22 cellular contexts compared by ENCODE assay signal in the genomic region with DNA sequence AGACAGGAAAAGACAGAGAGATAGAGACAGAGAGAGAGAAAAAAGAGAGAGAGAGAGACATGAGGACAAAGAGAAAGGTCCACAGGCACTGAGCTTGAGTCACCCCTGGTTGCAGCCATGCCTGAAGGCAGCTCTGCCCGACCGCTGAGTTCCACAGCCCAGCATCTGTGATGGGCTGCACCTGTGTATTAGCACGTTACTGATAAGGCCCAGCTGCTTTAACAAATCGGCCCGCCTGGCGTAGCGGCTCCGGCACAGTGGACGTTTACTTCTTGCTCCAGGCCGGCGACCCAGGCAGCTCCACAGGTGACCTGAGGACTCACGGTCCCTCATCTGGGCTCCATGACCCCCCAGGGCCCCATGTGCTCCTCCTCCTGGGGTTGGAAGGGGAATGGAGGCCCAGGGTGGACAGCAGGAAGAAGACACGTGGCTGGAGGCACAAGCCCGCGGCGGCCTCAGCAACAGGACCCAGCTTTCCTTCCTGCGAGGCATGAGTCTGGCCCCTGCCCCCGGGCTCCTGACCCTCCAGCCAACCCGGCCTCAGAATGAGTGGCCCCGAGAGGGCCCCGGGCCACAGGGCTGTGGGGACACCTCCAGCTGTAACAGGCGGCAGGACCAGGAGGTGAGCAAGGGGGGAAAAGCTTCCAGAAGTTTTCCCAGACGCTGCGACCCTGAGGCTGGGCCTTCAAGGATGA. TPM values are rescaled to one million over a fixed set of nuclear protein-coding genes. Genes with fewer than 3 reads are reported as not detected.
A peak's percentile ranks its signal among the peaks of the same experiment; 100 is the strongest.
DNase-seq lines count a peak whose midpoint lies in the region; ATAC-seq and TF ChIP-seq lines count a peak whose summit lies in the region.
"Had no signal": no experiment of that assay in that cellular context is flagged by ENCODE, and none has a peak within 500 bp of the region (broad histone marks: within the 10 kb centered on the region; RNA-seq: fewer than 3 reads in every experiment).

No MANE protein-coding gene starts in this region.

- intact Hi-C loops in CD4-positive, alpha-beta T cell (cut with DNase I, micrococcal nuclease) = no loop called here
- intact Hi-C loops in esophagus squamous epithelium (cut with DNase I) = no loop called here

- no peaks in the 10 kb centered on the region for H3K9me3 ChIP-seq in CD4-positive, alpha-beta T cell (ENCODE audit: control insufficient read depth, low read length)
- H3K9me3 ChIP-seq in esophagus squamous epithelium = no peaks in the 10 kb centered on the region
- H3K9me3 ChIP-seq: testis had no signal

- no peak overlapping the region for H3K4me3 Mint-ChIP-seq in CD4-positive, alpha-beta T cell
- H3K4me3 Mint-ChIP-seq in IgD-negative memory B cell = peak overlapping the region in 1 of 4 donors; percentile 68
- peak overlapping the region in 1 of 5 experiments; percentile 67 for H3K4me3 Mint-ChIP-seq in brain
- H3K4me3 Mint-ChIP-seq in neural crest cell = peak overlapping the region; percentile 70

- no peak overlapping the region for H3K27ac ChIP-seq in CD4-positive, alpha-beta T cell (ENCODE audit: low read depth, low read length)
- peak overlapping the region in 2 of 4 donors; percentile 17 to 60 for H3K27ac ChIP-seq in esophagus squamous epithelium
- H3K27ac ChIP-seq: epithelial cell of prostate had no signal

- H3K4me1 Mint-ChIP-seq in CD4-positive, alpha-beta T cell (ENCODE audit: low read depth) = peaks cover 28% of the 10 kb centered on the region
- H3K4me1 Mint-ChIP-seq in IgD-negative memory B cell (peaks cover 27 to 31% (median 30%) of the 10 kb centered on the region in 3 donors), brain (peaks cover 14% of the 10 kb centered on the region), neural crest cell (peaks cover 21% of the 10 kb centered on the region)

- H3K27me3 ChIP-seq in CD4-positive, alpha-beta T cell (ENCODE audit: control insufficient read depth, insufficient read depth, low read length) = no peaks in the 10 kb centered on the region
- no peaks in the 10 kb centered on the region for H3K27me3 ChIP-seq in esophagus squamous epithelium
- H3K27me3 ChIP-seq: heart right ventricle, testis had no signal

- H3K27me3 Mint-ChIP-seq in CD4-positive, alpha-beta T cell = peaks cover 5% of the 10 kb centered on the region
- H3K27me3 Mint-ChIP-seq in IgD-negative memory B cell = no peaks in the 10 kb centered on the region
- H3K27me3 Mint-ChIP-seq in brain = no peaks in the 10 kb centered on the region
- no peaks in the 10 kb centered on the region for H3K27me3 Mint-ChIP-seq in neural crest cell (ENCODE audit: low read depth)
- H3K27me3 Mint-ChIP-seq: progenitor cell of endocrine pancreas had no signal

- H3K9me3 Mint-ChIP-seq in CD4-positive, alpha-beta T cell = no peaks in the 10 kb centered on the region
- peaks cover 0 to 3% (median 0%) of the 10 kb centered on the region in 3 donors for H3K9me3 Mint-ChIP-seq in IgD-negative memory B cell
- H3K9me3 Mint-ChIP-seq in brain = peaks cover 3 to 14% (median 5%) of the 10 kb centered on the region in 5 experiments
- H3K9me3 Mint-ChIP-seq in neural crest cell = no peaks in the 10 kb centered on the region

- no peak for ATAC-seq in CD4-positive, alpha-beta T cell (ENCODE audit: poor library complexity)
- ATAC-seq in HG02840 (IDR thresholded peaks at IDR 0.05; ENCODE audit: low FRiP score, unreplicated experiment) = no peak
- ATAC-seq: GM12878, heart right ventricle had no signal

- H3K27ac Mint-ChIP-seq in CD4-positive, alpha-beta T cell = peak overlapping the region; percentile 77
- H3K27ac Mint-ChIP-seq in IgD-negative memory B cell (peak overlapping the region in 2 of 3 donors; percentile 21 to 83), brain (peak overlapping the region in 3 of 5 experiments; percentile 28 to 86 (median 65)), neural crest cell (ENCODE audit: unreplicated experiment) (no peak overlapping the region)
- H3K27ac Mint-ChIP-seq: progenitor cell of endocrine pancreas had no signal

- TF ChIP-seq CTCF in CD4-positive, alpha-beta T cell (IDR thresholded peaks at IDR 0.05) = no peak
- no peak for TF ChIP-seq CTCF in brain (conservative IDR thresholded peaks at IDR 0.05)
- TF ChIP-seq CTCF in neural crest cell (conservative IDR thresholded peaks at IDR 0.05) = no peak
- no peak for TF ChIP-seq CTCF in esophagus squamous epithelium (IDR thresholded peaks at IDR 0.05)

- TF ChIP-seq POLR2A in esophagus squamous epithelium (IDR thresholded peaks at IDR 0.05) = no peak

- H3K36me3 Mint-ChIP-seq in CD4-positive, alpha-beta T cell (ENCODE audit: low read depth) = peaks cover 15% of the 10 kb centered on the region
- H3K36me3 Mint-ChIP-seq in IgD-negative memory B cell (peaks cover 4% of the 10 kb centered on the region), brain (no peaks in the 10 kb centered on the region), neural crest cell (ENCODE audit: low read depth) (peaks cover 6% of the 10 kb centered on the region)

- CTCF ChIA-PET in CD4-positive, alpha-beta T cell (lab: Charles Lee) = no interaction called here

- DNase-seq in CD4-positive, alpha-beta T cell = no peak
- no peak for DNase-seq in neural crest cell (ENCODE audit: low read depth, low spot score)
- no peak for DNase-seq in NCI-H146 treated with DMSO at 0.1 percent for 48 hours (lab: John Stamatoyannopoulos, UW; ENCODE audit: unreplicated experiment)
- DNase-seq in esophagus squamous epithelium (lab: John Stamatoyannopoulos, UW) = no peak
- DNase-seq in GF-D8 (lab: John Stamatoyannopoulos, UW) = no peak
- DNase-seq: activated CD4-positive, alpha-beta T cell treated with anti-CD3 and anti-CD28 coated beads for 48 hours; activated CD8-positive, alpha-beta memory T cell treated with anti-CD3 and anti-CD28 coated beads, Interleukin-2, amount 50 U/mL, for 48 hours; aorta; caudate nucleus; DMS79; heart right ventricle; Karpas-422; MV-4-11; NCI-H187; Right ventricle myocardium superior; testis had no signal

- no peaks in the 10 kb centered on the region for H3K36me3 ChIP-seq in esophagus squamous epithelium
- H3K36me3 ChIP-seq: heart right ventricle had no signal

- POLR2A ChIA-PET in CD4-positive, alpha-beta T cell (lab: Charles Lee) = no interaction called here

- peaks cover 9 to 26% (median 10%) of the 10 kb centered on the region in 3 donors for H3K4me1 ChIP-seq in esophagus squamous epithelium

- WGBS in esophagus squamous epithelium, 2 donors = 81 to 87% methylated on average over 6 to 15 of the region's 24 CpGs

- no peak overlapping the region for H3K4me3 ChIP-seq in esophagus squamous epithelium
- H3K4me3 ChIP-seq: GM12878, heart right ventricle, testis had no signal

RNA-seq across cellular contexts. Expression of gene CSNK1G2, which starts 3.9 kb away (rescaled TPM):
- 100 to 1,000 TPM; 122 to 127 TPM for total RNA-seq in CD4-positive, alpha-beta T cell
- 28.8 TPM for polyA plus RNA-seq in IgD-negative memory B cell
- 83.7 TPM for polyA plus RNA-seq in brain (ENCODE audit: insufficient read depth, low read depth, low replicate concordance)
- 130 and 133 TPM in 2 replicates for total RNA-seq in neural crest cell
- 10 to 100 TPM; 40.4 to 68.9 (median 60.3) TPM for total RNA-seq in esophagus squamous epithelium

RNA-seq across cellular contexts. Expression of gene ADAT3, which starts 31.9 kb away (rescaled TPM):
- 1 to 10 TPM; 7.9 to 8.2 TPM for total RNA-seq in CD4-positive, alpha-beta T cell
- polyA plus RNA-seq in IgD-negative memory B cell (7.4 TPM), brain (ENCODE audit: insufficient read depth, low read depth, low replicate concordance) (3.8 TPM)
- total RNA-seq in neural crest cell (13.7 and 14.1 TPM in 2 replicates), esophagus squamous epithelium (10 to 100 TPM in 2 of 4 donors, 1 to 10 TPM in 2; 4.7 to 20.4 (median 11.1) TPM)

RNA-seq across cellular contexts. Expression of gene SCAMP4, which starts 31.9 kb away (rescaled TPM):
- total RNA-seq in CD4-positive, alpha-beta T cell = 10 to 100 TPM; 12.7 to 15.4 TPM
- 43.1 TPM for polyA plus RNA-seq in IgD-negative memory B cell
- 105 TPM for polyA plus RNA-seq in brain (ENCODE audit: insufficient read depth, low read depth, low replicate concordance)
- total RNA-seq in neural crest cell = 71.2 and 79.9 TPM in 2 replicates
- total RNA-seq in esophagus squamous epithelium = 100 to 1,000 TPM in 1 of 4 donors, 10 to 100 TPM in 3; 49.8 to 144 (median 83.9) TPM

RNA-seq across cellular contexts. Expression of gene ABHD17A, which starts 51.8 kb away (rescaled TPM):
- 100 to 1,000 TPM; 156 to 172 TPM for total RNA-seq in CD4-positive, alpha-beta T cell
- polyA plus RNA-seq in IgD-negative memory B cell (107 TPM), brain (ENCODE audit: insufficient read depth, low read depth, low replicate concordance) (124 TPM)
- total RNA-seq in neural crest cell (73.9 and 74.1 TPM in 2 replicates), esophagus squamous epithelium (10 to 100 TPM; 78.4 to 91.7 (median 82.9) TPM)
